ENCODE assay signal across 8 cellular contexts in genomic region chr6:57317060-57317943, GRCh38. TPM values are rescaled to one million over a fixed set of nuclear protein-coding genes. Genes with fewer than 3 reads are reported as not detected.
DNase-seq lines count a peak whose midpoint lies in the region; ATAC-seq and TF ChIP-seq lines count a peak whose summit lies in the region.

TSS of gene PRIM2 (plus strand) at chr6:57317630. CDS start at chr6:57318446, 816 bp downstream.

- peak; percentile 78 for ATAC-seq in SK-N-SH treated with all-trans-retinoic acid at 6 μM for 48 hours

- peak within 1 kb of the TSS; percentile 79 for H3K4me3 ChIP-seq in GM06990 (replicated peaks; ENCODE audit: low read depth, low read length)
- peak within 1 kb of the TSS; percentile 82 for H3K4me3 ChIP-seq in NB4 (ENCODE audit: low read depth, low read length)

- H3K4me1 Mint-ChIP-seq in HFFc6 (ENCODE audit: low read depth), result peaks cover 90% of the 10 kb centered on the region

- peak within 1 kb of the TSS; percentile 96 for H3K4me3 Mint-ChIP-seq in HFFc6

- TF ChIP-seq CTCF in GM06990 (IDR thresholded peaks at IDR 0.05; ENCODE audit: insufficient read depth, low read length, poor library complexity, severe bottlenecking), result no peak
- TF ChIP-seq CTCF in HFFc6 (IDR thresholded peaks at IDR 0.05), result no peak
- TF ChIP-seq CTCF in NB4 (IDR thresholded peaks at IDR 0.05; ENCODE audit: low read depth, low read length), result no peak

- H3K9me3 Mint-ChIP-seq in HFFc6, result no peaks in the 10 kb centered on the region

- H3K36me3 ChIP-seq in GM06990 (ENCODE audit: control insufficient read depth, insufficient read depth, low read length), result peaks cover 1% of the 10 kb centered on the region

- H3K27me3 Mint-ChIP-seq in HFFc6 (ENCODE audit: insufficient read depth), result no peaks in the 10 kb centered on the region; the same call in 1 of the 2 replicates

- no peaks in the 10 kb centered on the region for H3K27me3 ChIP-seq in GM06990 (replicated peaks; ENCODE audit: control insufficient read depth, insufficient read depth, low read length)

- DNase-seq in GM06990 (ENCODE audit: extremely low read depth, insufficient read length), result peak; percentile 71
- peak; percentile 65 for DNase-seq in HFFc6
- DNase-seq in NB4 (ENCODE audit: low read depth), result peak; percentile 90
- peak; percentile 85 for DNase-seq in activated naive CD4-positive, alpha-beta T cell treated with anti-CD3 and anti-CD28 coated beads, Interleukin-2, amount 50 U/mL, for 16 hours
- DNase-seq in glomerular endothelial cell (ENCODE audit: extremely low read depth, low read depth, low spot score), result peak; percentile 44
- DNase-seq in nucleus accumbens (lab: John Stamatoyannopoulos, UW), result peak; percentile 16 to 92 (median 79)
- peak; percentile 94 for DNase-seq in superior temporal gyrus (ENCODE audit: extremely low spot score)

- peak; percentile 82 for TF ChIP-seq POLR2A in NB4 (IDR thresholded peaks at IDR 0.05; ENCODE audit: extremely low read depth, insufficient read length)

- H3K36me3 Mint-ChIP-seq in HFFc6 (ENCODE audit: low read depth), result peaks cover 46% of the 10 kb centered on the region

- peak within 1 kb of the TSS; percentile 87 for H3K27ac Mint-ChIP-seq in HFFc6

TF ChIP-seq in SK-N-SH treated with all-trans-retinoic acid at 6 μM for 48 hours, 23 proteins besides CTCF, POLR2A, EP300 and RAD21:
- TF ChIP-seq ZNF70 (CRISPR knock-in tag; IDR thresholded peaks at IDR 0.05), result no peak
- no peak for TF ChIP-seq BACH2 (CRISPR knock-in tag; IDR thresholded peaks at IDR 0.05; ENCODE audit: borderline replicate concordance)
TF ChIP-seq in SK-N-SH treated with all-trans-retinoic acid at 6 μM for 48 hours: peak in this region for 0.

RNA-seq across cellular contexts. Expression of gene PRIM2, which starts in this region (rescaled TPM):
- total RNA-seq in HFFc6 (2021; fragmentation: NEBNext Ultra II Directional; extraction: Animal tissue kit (Norgen Biotek cat#: 25700)), result 10 to 100 TPM; 32.6 to 46.8 (median 43.0) TPM
- 9.1 and 10.2 TPM in 2 replicates for total RNA-seq in glomerular endothelial cell

Comparison
In these comparisons a context has a peak if more than half of its experiments do, and no peak if none do; other contexts are left out.
1. Peak in every context shown above with its lines: DNase-seq, ATAC-seq and H3K4me3 ChIP-seq.
2. DNase-seq: peak in every context shown above with its lines; median percentile 94 in superior temporal gyrus; 90 in NB4; 85 in activated naive CD4-positive, alpha-beta T cell treated with anti-CD3 and anti-CD28 coated beads, Interleukin-2, amount 50 U/mL, for 16 hours; 79 in nucleus accumbens; 71 in GM06990; 65 in HFFc6; 44 in glomerular endothelial cell.